Comparison of ENCODE assay signal across 8 cellular contexts in genomic region chr3:192915306-192915705, GRCh38. TPM values are rescaled to one million over a fixed set of nuclear protein-coding genes. Genes with fewer than 3 reads are reported as not detected.
A peak's percentile ranks its signal among the peaks of the same experiment; 100 is the strongest.
DNase-seq lines count a peak whose midpoint lies in the region; ATAC-seq and TF ChIP-seq lines count a peak whose summit lies in the region.

No MANE protein-coding gene starts in this region.

- H3K4me1 ChIP-seq in cardiac muscle cell (ENCODE audit: low read depth) = no peaks in the 10 kb centered on the region
- peaks cover 2% of the 10 kb centered on the region for H3K4me1 ChIP-seq in right cardiac atrium (ENCODE audit: control insufficient read depth, insufficient read depth, low read length)
- peaks cover 11 to 24% of the 10 kb centered on the region in 2 donors for H3K4me1 ChIP-seq in gastrocnemius medialis

- no peaks in the 10 kb centered on the region for H3K9me3 ChIP-seq in cardiac muscle cell (ENCODE audit: low read depth)
- H3K9me3 ChIP-seq in right cardiac atrium (ENCODE audit: control insufficient read depth, low read length) = no peaks in the 10 kb centered on the region
- no peaks in the 10 kb centered on the region for H3K9me3 ChIP-seq in gastrocnemius medialis

- H3K27me3 ChIP-seq in cardiac muscle cell = peaks cover 43% of the 10 kb centered on the region
- no peaks in the 10 kb centered on the region for H3K27me3 ChIP-seq in right cardiac atrium (ENCODE audit: control insufficient read depth, insufficient read depth)
- no peaks in the 10 kb centered on the region for H3K27me3 ChIP-seq in gastrocnemius medialis

- TF ChIP-seq CTCF in cardiac muscle cell (IDR thresholded peaks at IDR 0.05; ENCODE audit: low read depth, low read length) (peak; percentile 43), gastrocnemius medialis (IDR thresholded peaks at IDR 0.05 in 4 of 5, conservative IDR thresholded peaks at IDR 0.05 in 1 of 5) (no peak)

- in situ Hi-C loops in gastrocnemius medialis (cut with MboI; ENCODE audit: low sequenced_read_pairs in 4 of 4) = loop anchor here in 1 of 4 donors (25.0 kb wide), 1 partner anchor 672 kb away; the partner anchor contains the start of gene OPA1

- no peaks in the 10 kb centered on the region for H3K36me3 ChIP-seq in cardiac muscle cell
- no peaks in the 10 kb centered on the region for H3K36me3 ChIP-seq in gastrocnemius medialis

- WGBS in right cardiac atrium = 50% methylated on average over 3 of the region's 3 CpGs

- H3K4me3 ChIP-seq in cardiac muscle cell = no peak overlapping the region
- no peak overlapping the region for H3K4me3 ChIP-seq in right cardiac atrium (ENCODE audit: low read length)
- H3K4me3 ChIP-seq in gastrocnemius medialis = no peak overlapping the region

- H3K27ac ChIP-seq in cardiac muscle cell (no peak overlapping the region), right cardiac atrium (ENCODE audit: low read length) (no peak overlapping the region), gastrocnemius medialis (no peak overlapping the region)

- TF ChIP-seq POLR2A in gastrocnemius medialis (IDR thresholded peaks at IDR 0.05) = no peak

- peak; percentile 41 to 68 for DNase-seq in cardiac muscle cell (ENCODE audit: low read depth in 1 of 2, low spot score in 1 of 2)
- no peak for DNase-seq in right cardiac atrium
- DNase-seq in HT-29 (ENCODE audit: low spot score) = peak; percentile 54
- peak; percentile 40 for DNase-seq in SK-N-DZ (ENCODE audit: low spot score)
- DNase-seq in hepatic stellate cell (ENCODE audit: low spot score) = peak; percentile 16
- no peak for DNase-seq in gastrocnemius medialis

- intact Hi-C loops in right cardiac atrium (cut with DNase I) = loop anchor here (5.0 to 10.0 kb wide), 6 partner anchors 61 to 129 kb away; no protein-coding TSS in a partner anchor
- intact Hi-C loops in gastrocnemius medialis (cut with DNase I; ENCODE audit: low total_unique reads) = loop anchor here (5.0 kb wide), 1 partner anchor 677 kb away; the partner anchor contains the start of gene OPA1

- ATAC-seq in right cardiac atrium (no peak), GM19467 (IDR thresholded peaks at IDR 0.05; ENCODE audit: unreplicated experiment) (no peak), HG03520 (IDR thresholded peaks at IDR 0.05; ENCODE audit: unreplicated experiment) (no peak), gastrocnemius medialis (no peak)

RNA-seq across cellular contexts. Expression of gene MB21D2, which starts 2.4 kb away (rescaled TPM):
- total RNA-seq in cardiac muscle cell (4.0 and 6.7 TPM in 2 replicates), right cardiac atrium (1 to 10 TPM; 3.1 to 3.9 (median 3.7) TPM), gastrocnemius medialis (1 to 10 TPM; 1.5 to 3.8 (median 2.7) TPM)
- polyA plus RNA-seq in cardiac muscle cell (2.1 and 5.2 TPM in 2 replicates), right cardiac atrium (1.3 TPM)
- total RNA-seq in HT-29 (2014; rRNA removed; shearing (Covaris generic)) = 3.0 and 4.3 TPM in 2 replicates
- 2.0 and 2.7 TPM in 2 replicates for polyA plus RNA-seq in SK-N-DZ (2014; cell fraction: cytosol; rRNA removed)
- polyA plus RNA-seq in SK-N-DZ (2014; cell fraction: nucleus; rRNA removed) = 0.33 and 1.7 TPM in 2 replicates

Comparison
In these comparisons a context has a peak if more than half of its experiments do, and no peak if none do; other contexts are left out.
1. DNase-seq: peak in cardiac muscle cell (2 of 2), HT-29 (single experiment), SK-N-DZ (single experiment) and hepatic stellate cell (single experiment); none in right cardiac atrium (0 of 3) and gastrocnemius medialis (0 of 2).